ENCODE assay signal across 1 cellular context in the genomic region with DNA sequence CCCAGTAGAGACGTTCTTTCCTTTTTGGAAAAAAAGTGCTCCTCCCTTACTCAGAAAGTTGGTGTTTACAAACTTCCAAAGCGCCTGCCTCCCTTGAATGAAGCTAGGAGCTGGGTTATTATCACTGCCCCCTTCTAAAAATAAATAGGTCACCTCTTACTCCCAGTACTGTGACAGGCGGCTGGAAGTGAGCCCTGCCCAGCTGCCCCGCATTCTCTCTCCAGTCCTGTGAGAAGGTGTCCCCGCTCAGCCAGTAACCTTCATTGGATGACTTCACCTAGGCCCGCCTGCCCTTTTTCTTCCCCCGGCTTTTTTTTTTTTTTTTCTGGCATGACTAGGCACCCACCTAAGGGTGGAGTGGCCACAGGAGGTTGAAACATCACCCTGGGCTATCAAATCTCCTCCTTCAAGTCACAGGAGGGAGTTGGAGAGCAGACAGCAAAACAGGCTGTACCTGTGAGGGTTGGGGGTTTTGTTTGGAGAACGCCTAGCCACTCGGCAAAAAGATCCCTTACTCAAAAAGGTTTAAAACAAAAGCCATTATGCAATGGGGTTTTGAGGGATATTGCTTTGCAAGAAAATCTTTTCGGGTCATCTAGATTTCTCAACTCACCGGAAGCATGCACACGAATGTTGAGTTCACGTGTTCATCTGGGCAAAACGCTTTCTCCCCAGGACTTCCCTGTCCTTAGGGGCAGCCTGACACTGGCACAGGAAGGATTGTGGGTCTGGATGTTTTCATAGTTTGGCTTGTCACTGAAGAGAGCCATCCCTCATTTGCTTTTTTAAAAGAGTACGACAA.
TF ChIP-seq lines count a peak whose summit lies in the region.

No MANE protein-coding gene starts in this region.

TF ChIP-seq in K562, 482 proteins besides CTCF, POLR2A, EP300 and RAD21 (continued from another document):
- TF ChIP-seq POLR2AphosphoS5 (IDR thresholded peaks at IDR 0.05; ENCODE audit: control insufficient read depth, insufficient read depth, low read depth, low read length), result no peak
- TF ChIP-seq CXXC5 (CRISPR knock-in tag; IDR thresholded peaks at IDR 0.05), result 0 out of 2 replicates have a peak, but pooled peaks have one; percentile 12
- peak; percentile 89 for TF ChIP-seq ZNF384 (IDR thresholded peaks at IDR 0.05; ENCODE audit: low read depth, low read length)
- no peak for TF ChIP-seq ZNF589 (CRISPR knock-in tag; IDR thresholded peaks at IDR 0.05; ENCODE audit: low read depth)
- TF ChIP-seq CBX2 (IDR thresholded peaks at IDR 0.05; ENCODE audit: insufficient read depth, low read length, poor library complexity, severe bottlenecking), result no peak
- TF ChIP-seq, protein P1, sequence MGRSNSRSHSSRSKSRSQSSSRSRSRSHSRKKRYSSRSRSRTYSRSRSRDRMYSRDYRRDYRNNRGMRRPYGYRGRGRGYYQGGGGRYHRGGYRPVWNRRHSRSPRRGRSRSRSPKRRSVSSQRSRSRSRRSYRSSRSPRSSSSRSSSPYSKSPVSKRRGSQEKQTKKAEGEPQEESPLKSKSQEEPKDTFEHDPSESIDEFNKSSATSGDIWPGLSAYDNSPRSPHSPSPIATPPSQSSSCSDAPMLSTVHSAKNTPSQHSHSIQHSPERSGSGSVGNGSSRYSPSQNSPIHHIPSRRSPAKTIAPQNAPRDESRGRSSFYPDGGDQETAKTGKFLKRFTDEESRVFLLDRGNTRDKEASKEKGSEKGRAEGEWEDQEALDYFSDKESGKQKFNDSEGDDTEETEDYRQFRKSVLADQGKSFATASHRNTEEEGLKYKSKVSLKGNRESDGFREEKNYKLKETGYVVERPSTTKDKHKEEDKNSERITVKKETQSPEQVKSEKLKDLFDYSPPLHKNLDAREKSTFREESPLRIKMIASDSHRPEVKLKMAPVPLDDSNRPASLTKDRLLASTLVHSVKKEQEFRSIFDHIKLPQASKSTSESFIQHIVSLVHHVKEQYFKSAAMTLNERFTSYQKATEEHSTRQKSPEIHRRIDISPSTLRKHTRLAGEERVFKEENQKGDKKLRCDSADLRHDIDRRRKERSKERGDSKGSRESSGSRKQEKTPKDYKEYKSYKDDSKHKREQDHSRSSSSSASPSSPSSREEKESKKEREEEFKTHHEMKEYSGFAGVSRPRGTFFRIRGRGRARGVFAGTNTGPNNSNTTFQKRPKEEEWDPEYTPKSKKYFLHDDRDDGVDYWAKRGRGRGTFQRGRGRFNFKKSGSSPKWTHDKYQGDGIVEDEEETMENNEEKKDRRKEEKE (IDR thresholded peaks at IDR 0.05; ENCODE audit: borderline replicate concordance in 1 of 2, control insufficient read depth in 1 of 2, low read depth in 2 of 2, low read length in 1 of 2), result no peak
- peak; percentile 54; the same call in 1 of the 2 replicates for TF ChIP-seq ETV1 (tag; conservative IDR thresholded peaks at IDR 0.05; ENCODE audit: low read depth)
- TF ChIP-seq MAFG (tag; conservative IDR thresholded peaks at IDR 0.05), result peak; percentile 50
- peak; percentile 54 for TF ChIP-seq CEBPB (tag; IDR thresholded peaks at IDR 0.05)
- TF ChIP-seq HMGN3 (IDR thresholded peaks at IDR 0.05; ENCODE audit: borderline replicate concordance, extremely low read depth, insufficient read length, low read depth, low read length), result no peak
- TF ChIP-seq ZNF644 (tag; IDR thresholded peaks at IDR 0.05; ENCODE audit: low read depth), result no peak
- TF ChIP-seq GABPA (tag; conservative IDR thresholded peaks at IDR 0.05; ENCODE audit: low read depth), result 0 out of 2 replicates have a peak, but pooled peaks have one; percentile 53
- TF ChIP-seq NR2C2 (CRISPR knock-in tag; IDR thresholded peaks at IDR 0.05), result no peak
- TF ChIP-seq NR2C2 (tag; IDR thresholded peaks at IDR 0.05), result peak; percentile 48; the same call in 1 of the 2 replicates
- TF ChIP-seq, protein P2, sequence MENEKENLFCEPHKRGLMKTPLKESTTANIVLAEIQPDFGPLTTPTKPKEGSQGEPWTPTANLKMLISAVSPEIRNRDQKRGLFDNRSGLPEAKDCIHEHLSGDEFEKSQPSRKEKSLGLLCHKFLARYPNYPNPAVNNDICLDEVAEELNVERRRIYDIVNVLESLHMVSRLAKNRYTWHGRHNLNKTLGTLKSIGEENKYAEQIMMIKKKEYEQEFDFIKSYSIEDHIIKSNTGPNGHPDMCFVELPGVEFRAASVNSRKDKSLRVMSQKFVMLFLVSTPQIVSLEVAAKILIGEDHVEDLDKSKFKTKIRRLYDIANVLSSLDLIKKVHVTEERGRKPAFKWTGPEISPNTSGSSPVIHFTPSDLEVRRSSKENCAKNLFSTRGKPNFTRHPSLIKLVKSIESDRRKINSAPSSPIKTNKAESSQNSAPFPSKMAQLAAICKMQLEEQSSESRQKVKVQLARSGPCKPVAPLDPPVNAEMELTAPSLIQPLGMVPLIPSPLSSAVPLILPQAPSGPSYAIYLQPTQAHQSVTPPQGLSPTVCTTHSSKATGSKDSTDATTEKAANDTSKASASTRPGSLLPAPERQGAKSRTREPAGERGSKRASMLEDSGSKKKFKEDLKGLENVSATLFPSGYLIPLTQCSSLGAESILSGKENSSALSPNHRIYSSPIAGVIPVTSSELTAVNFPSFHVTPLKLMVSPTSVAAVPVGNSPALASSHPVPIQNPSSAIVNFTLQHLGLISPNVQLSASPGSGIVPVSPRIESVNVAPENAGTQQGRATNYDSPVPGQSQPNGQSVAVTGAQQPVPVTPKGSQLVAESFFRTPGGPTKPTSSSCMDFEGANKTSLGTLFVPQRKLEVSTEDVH (IDR thresholded peaks at IDR 0.05; ENCODE audit: low read depth, partially characterized antibody), result no peak
